Comparison of ENCODE assay signal across 13 cellular contexts in genomic region chr9:124266826-124267201, GRCh38. TPM values are rescaled to one million over a fixed set of nuclear protein-coding genes. Genes with fewer than 3 reads are reported as not detected.
DNase-seq lines count a peak whose midpoint lies in the region; ATAC-seq, FAIRE-seq and TF ChIP-seq lines count a peak whose summit lies in the region.
"Had no signal": no experiment of that assay in that cellular context is flagged by ENCODE, and none has a peak within 500 bp of the region (broad histone marks: within the 10 kb centered on the region; RNA-seq: fewer than 3 reads in every experiment).

No MANE protein-coding gene starts in this region.

- no peak overlapping the region for H3K27ac Mint-ChIP-seq in activated T-helper 17 cell treated with anti-CD3 and anti-CD28 coated beads, Interleukin-2, amount 50 U/mL, for 72 hours

- in situ Hi-C loops in HepG2 (cut with HindIII; ENCODE audit: extremely low pct_ligation_motif_present, low pct_unique_long_range_greater_than_20kb), result no loop called here
- in situ Hi-C loops in mammary epithelial cell (cut with MboI; ENCODE audit: low sequenced_read_pairs in 2 of 2), result no loop called here

- POLR2A ChIA-PET in HepG2 (lab: Yijun Ruan, JAX), result no interaction called here

- H4K20me1 ChIP-seq in HepG2 (ENCODE audit: insufficient read depth, low read length) (peaks cover 88% of the 10 kb centered on the region), mammary epithelial cell (ENCODE audit: insufficient read depth, low read length) (no peaks in the 10 kb centered on the region)

- H3K36me3 Mint-ChIP-seq in activated T-helper 17 cell treated with anti-CD3 and anti-CD28 coated beads, Interleukin-2, amount 50 U/mL, for 72 hours (ENCODE audit: low read depth), result no peaks in the 10 kb centered on the region

- H3K27ac ChIP-seq in liver (ENCODE audit: low read depth in 1 of 2, low read length in 2 of 2) (peak overlapping the region; percentile 97 to 98), HepG2 (ENCODE audit: extremely low read length, insufficient read depth, low read length) (no peak overlapping the region), mammary epithelial cell (ENCODE audit: insufficient read depth, low read depth, low read length) (peak overlapping the region; percentile 82), neutrophil (peak overlapping the region; percentile 88)
- H3K27ac ChIP-seq: right atrium auricular region had no signal

- no peak overlapping the region for H3K4me3 Mint-ChIP-seq in activated T-helper 17 cell treated with anti-CD3 and anti-CD28 coated beads, Interleukin-2, amount 50 U/mL, for 72 hours
- H3K4me3 Mint-ChIP-seq: activated T-cell treated with anti-CD3 and anti-CD28 coated beads, Interleukin-2, amount 50 U/mL, for 4 hours had no signal

- BruUV-seq in HepG2 (replicated peaks; lab: Mats Ljungman, UMichigan), result no TSS peak
- BruUV-seq in mammary epithelial cell (replicated peaks; lab: Mats Ljungman, UMichigan), result no TSS peak

- H3K9me3 ChIP-seq in liver (ENCODE audit: control insufficient read depth in 4 of 4, low read length in 3 of 4) (no peaks in the 10 kb centered on the region), HepG2 (ENCODE audit: low read length) (no peaks in the 10 kb centered on the region), mammary epithelial cell (replicated peaks; ENCODE audit: insufficient read depth, low read length) (no peaks in the 10 kb centered on the region), neutrophil (no peaks in the 10 kb centered on the region)
- H3K9me3 ChIP-seq: Peyer's patch, right atrium auricular region had no signal

- dilution Hi-C loops in mammary epithelial cell (cut with HindIII; ENCODE audit: low sequenced_read_pairs), result no loop called here

- H3K27me3 Mint-ChIP-seq in activated T-helper 17 cell treated with anti-CD3 and anti-CD28 coated beads, Interleukin-2, amount 50 U/mL, for 72 hours, result no peaks in the 10 kb centered on the region

- no peak overlapping the region for H2AFZ ChIP-seq in HepG2 (ENCODE audit: low read length)
- H2AFZ ChIP-seq in mammary epithelial cell (ENCODE audit: low read depth, low read length), result peak overlapping the region; percentile 47

- no peak for ATAC-seq in HepG2
- no peak for ATAC-seq in activated T-helper 17 cell treated with anti-CD3 and anti-CD28 coated beads, Interleukin-2, amount 50 U/mL, for 72 hours (replicated peaks)
- ATAC-seq: activated T-cell treated with anti-CD3 and anti-CD28 coated beads, Interleukin-2, amount 50 U/mL, for 4 hours; left ventricle myocardium superior had no signal

- H3K4me1 ChIP-seq in liver (ENCODE audit: control insufficient read depth in 4 of 4, insufficient read depth in 4 of 4, low read length in 3 of 4) (peaks cover 30 to 87% (median 59%) of the 10 kb centered on the region in 4 donors), HepG2 (ENCODE audit: insufficient read depth, low read length) (peaks cover 97% of the 10 kb centered on the region), mammary epithelial cell (ENCODE audit: insufficient read depth, low read length) (peaks cover 54% of the 10 kb centered on the region), neutrophil (ENCODE audit: control insufficient read depth in 1 of 2, insufficient read depth in 1 of 2, low read depth in 1 of 2, low read length in 1 of 2) (peaks cover 92 to 98% of the 10 kb centered on the region in 2 experiments)

- CTCF ChIA-PET in HepG2 (lab: Yijun Ruan, JAX; ENCODE audit: low intra/inter-chr PET ratio, low total read pairs), result no interaction called here
- CTCF ChIA-PET in mammary epithelial cell (lab: Charles Lee; ENCODE audit: low non-redundant PET), result interaction anchor here (0.7 kb wide), 1 partner anchor 611 kb away, joined by 3 read pairs; no protein-coding TSS in a partner anchor

- TF ChIP-seq EP300 in HepG2 (IDR thresholded peaks at IDR 0.05; ENCODE audit: low read depth in 2 of 2, low read length in 2 of 2) (no peak), HepG2 (CRISPR knock-in tag; IDR thresholded peaks at IDR 0.05; ENCODE audit: borderline replicate concordance) (no peak)

- WGBS in liver, result 67% methylated on average over 2 of the region's 2 CpGs
- WGBS in HepG2 (ENCODE audit: low lambda C conversion rate), result 86% methylated on average over 2 of the region's 2 CpGs
- WGBS in mammary epithelial cell (ENCODE audit: low coverage, missing lambda C conversion rate), result 17% methylated on average over 2 of the region's 2 CpGs

- H3K79me2 ChIP-seq in HepG2 (ENCODE audit: insufficient read depth, low read length) (peaks cover 98% of the 10 kb centered on the region), mammary epithelial cell (ENCODE audit: insufficient read depth, low read length) (peaks cover 97% of the 10 kb centered on the region)

- H3K9ac ChIP-seq in liver (ENCODE audit: low read depth in 1 of 2, low read length in 2 of 2) (peak overlapping the region; percentile 27 to 57), HepG2 (ENCODE audit: insufficient read depth, low read depth, low read length) (no peak overlapping the region), mammary epithelial cell (ENCODE audit: insufficient read depth, low read length) (no peak overlapping the region)

- no peaks in the 10 kb centered on the region for H3K9me3 Mint-ChIP-seq in activated T-helper 17 cell treated with anti-CD3 and anti-CD28 coated beads, Interleukin-2, amount 50 U/mL, for 72 hours
- H3K9me3 Mint-ChIP-seq: activated T-cell treated with anti-CD3 and anti-CD28 coated beads, Interleukin-2, amount 50 U/mL, for 4 hours had no signal

- H3K4me3 ChIP-seq in liver (ENCODE audit: low read depth in 1 of 3, low read length in 3 of 3), result no peak overlapping the region
- no peak overlapping the region for H3K4me3 ChIP-seq in HepG2 (replicated peaks in 1 of 3; ENCODE audit: insufficient read depth in 1 of 3, low read depth in 2 of 3, low read length in 3 of 3)
- no peak overlapping the region for H3K4me3 ChIP-seq in mammary epithelial cell (replicated peaks in 1 of 3; ENCODE audit: insufficient read depth in 1 of 3, low read depth in 2 of 3, low read length in 3 of 3)
- peak overlapping the region; percentile 33 to 42 for H3K4me3 ChIP-seq in neutrophil (ENCODE audit: low read depth in 1 of 2, low read length in 1 of 2)
- H3K4me3 ChIP-seq: Peyer's patch, right atrium auricular region had no signal

- TF ChIP-seq RAD21 in liver (IDR thresholded peaks at IDR 0.05) (no peak), HepG2 (CRISPR knock-in tag; IDR thresholded peaks at IDR 0.05) (no peak)

- no peak for DNase-seq in HepG2 (ENCODE audit: low spot score)
- DNase-seq in mammary epithelial cell, result no peak
- no peak for DNase-seq in DMS79 (lab: John Stamatoyannopoulos, UW)
- DNase-seq in NCI-H226, result no peak
- DNase-seq in NCI-H446 (lab: John Stamatoyannopoulos, UW), result no peak
- DNase-seq: activated T-cell treated with anti-CD3 and anti-CD28 coated beads, Interleukin-2, amount 50 U/mL, for 4 hours; left ventricle myocardium superior; NCI-H1930 had no signal

- intact Hi-C loops in HepG2 (cut with micrococcal nuclease; ENCODE audit: unreplicated experiment) (no loop called here), mammary epithelial cell (cut with micrococcal nuclease) (loop anchor here (1.0 kb wide), 1 partner anchor 8 kb away; no protein-coding TSS in a partner anchor)

- TF ChIP-seq CTCF in liver (IDR thresholded peaks at IDR 0.05; ENCODE audit: low read depth, low read length, missing input control) (no peak), HepG2 (CRISPR knock-in tag; IDR thresholded peaks at IDR 0.05) (no peak), mammary epithelial cell (conservative IDR thresholded peaks at IDR 0.05 in 1 of 2, IDR thresholded peaks at IDR 0.05 in 1 of 2; ENCODE audit: extremely low read depth in 1 of 2, insufficient read depth in 1 of 2, low read depth in 1 of 2, low read length in 2 of 2) (no peak), neutrophil (IDR thresholded peaks at IDR 0.05) (no peak)

- FAIRE-seq in HepG2 (lab: Jason Lieb, UNC), result no peak

- no peaks in the 10 kb centered on the region for H3K4me1 Mint-ChIP-seq in activated T-helper 17 cell treated with anti-CD3 and anti-CD28 coated beads, Interleukin-2, amount 50 U/mL, for 72 hours

- H3K27me3 ChIP-seq in liver (ENCODE audit: control insufficient read depth in 4 of 4, insufficient read depth in 4 of 4, low read length in 3 of 4) (no peaks in the 10 kb centered on the region), HepG2 (ENCODE audit: control insufficient read depth in 1 of 2, insufficient read depth in 2 of 2, low read length in 2 of 2) (no peaks in the 10 kb centered on the region), mammary epithelial cell (ENCODE audit: insufficient read depth, low read length) (no peaks in the 10 kb centered on the region), neutrophil (no peaks in the 10 kb centered on the region)
- H3K27me3 ChIP-seq: Peyer's patch, right atrium auricular region had no signal

- H3K36me3 ChIP-seq in liver (ENCODE audit: control insufficient read depth in 4 of 4, insufficient read depth in 3 of 4, low read depth in 1 of 4, low read length in 3 of 4) (no peaks in the 10 kb centered on the region), HepG2 (replicated peaks in 1 of 2; ENCODE audit: control insufficient read depth in 1 of 2, insufficient read depth in 2 of 2, low read length in 2 of 2) (peaks cover 9 to 58% of the 10 kb centered on the region in 2 experiments), mammary epithelial cell (ENCODE audit: insufficient read depth, low read length) (peaks cover 4% of the 10 kb centered on the region), neutrophil (peaks cover 33% of the 10 kb centered on the region)
- H3K36me3 ChIP-seq: Peyer's patch, right atrium auricular region had no signal

- no peak for TF ChIP-seq POLR2A in HepG2 (IDR thresholded peaks at IDR 0.05; ENCODE audit: insufficient read depth in 1 of 2, low read depth in 2 of 2, low read length in 2 of 2)

- H3K4me2 ChIP-seq in HepG2 (ENCODE audit: low read depth, low read length) (no peak overlapping the region; the same call in 1 of the 2 replicates), mammary epithelial cell (ENCODE audit: insufficient read depth, low read depth, low read length) (peak overlapping the region; percentile 64)

RNA-seq across cellular contexts. Expression of gene NEK6, which starts 9.1 kb away (rescaled TPM):
- total RNA-seq in liver, result 10 to 100 TPM; 36.4 to 48.5 TPM
- polyA plus RNA-seq in liver, result 10 to 100 TPM; 32.5 to 49.7 TPM
- 30.4 and 44.7 TPM in 2 replicates for total RNA-seq in HepG2 (2016; rRNA removed; fragmentation: Illumina TruSeq; extraction: Trizol)
- 24.6 and 26.3 TPM in 2 replicates for total RNA-seq in HepG2 (2016; cell fraction: cytosol; rRNA removed; fragmentation: Illumina TruSeq; extraction: Trizol; ENCODE audit: low read depth)
- total RNA-seq in HepG2 (2016; cell fraction: insoluble cytoplasmic fraction; rRNA removed; fragmentation: Illumina TruSeq; extraction: Trizol), result 33.2 and 37.5 TPM in 2 replicates
- 49.4 and 52.7 TPM in 2 replicates for total RNA-seq in HepG2 (2016; cell fraction: membrane; rRNA removed; fragmentation: Illumina TruSeq; extraction: Trizol)
- total RNA-seq in HepG2 (2016; cell fraction: nucleus; rRNA removed; fragmentation: Illumina TruSeq; extraction: Trizol), result 18.1 and 19.8 TPM in 2 replicates
- polyA plus RNA-seq in HepG2 (2011; rRNA removed), result 119 and 127 TPM in 2 replicates
- 131 and 138 TPM in 2 replicates for polyA plus RNA-seq in HepG2 (2011; cell fraction: cytosol; rRNA removed)
- 94.1 and 101 TPM in 2 replicates for polyA plus RNA-seq in HepG2 (2011; cell fraction: nucleus; rRNA removed)
- polyA plus RNA-seq in HepG2 (2012), result 75.9 and 86.0 TPM in 2 replicates
- 55.6 and 62.7 TPM in 2 replicates for polyA plus RNA-seq in HepG2 (2016; cell fraction: cytosol; fragmentation: Illumina TruSeq; extraction: Trizol; ENCODE audit: low read depth)
- polyA plus RNA-seq in HepG2 (2016; cell fraction: insoluble cytoplasmic fraction; fragmentation: Illumina TruSeq; extraction: Trizol; ENCODE audit: low read depth), result 71.0 and 74.4 TPM in 2 replicates
- polyA plus RNA-seq in HepG2 (2016; cell fraction: membrane; fragmentation: Illumina TruSeq; extraction: Trizol; ENCODE audit: low read depth), result 68.1 and 79.5 TPM in 2 replicates
- 41.9 and 42.8 TPM in 2 replicates for polyA plus RNA-seq in HepG2 (2016; cell fraction: nucleus; fragmentation: Illumina TruSeq; extraction: Trizol; ENCODE audit: insufficient read depth, low read depth)
- 13.4 and 281 TPM in 2 replicates for polyA minus RNA-seq in HepG2 (2011; rRNA and poly(A)+ RNA removed; ENCODE audit: low replicate concordance)
- polyA minus RNA-seq in HepG2 (2011; cell fraction: cytosol; rRNA and poly(A)+ RNA removed), result 74.6 and 87.4 TPM in 2 replicates
- 49.3 and 50.8 TPM in 2 replicates for polyA minus RNA-seq in HepG2 (2011; cell fraction: nucleus; rRNA and poly(A)+ RNA removed)
- 10 to 100 TPM; 41.3 to 41.7 TPM for total RNA-seq in mammary epithelial cell
- 50.6 TPM for polyA plus RNA-seq in mammary epithelial cell
- 68.8 TPM for polyA minus RNA-seq in mammary epithelial cell
- total RNA-seq in activated T-helper 17 cell treated with anti-CD3 and anti-CD28 coated beads, Interleukin-2, amount 50 U/mL, for 72 hours, result 1 to 10 TPM; 6.8 to 7.6 TPM

Comparison
In these comparisons a context has a peak if more than half of its experiments do, and no peak if none do; other contexts are left out.
1. H3K9ac ChIP-seq: peak in liver (2 of 2); none in HepG2 (single experiment) and mammary epithelial cell (single experiment).
2. H3K4me3 ChIP-seq: peak in neutrophil (2 of 2); none in liver (0 of 3), HepG2 (0 of 3) and mammary epithelial cell (0 of 3).